ENCODE assay signal across 15 cellular contexts in genomic region chr11:79447039-79447438, GRCh38.
"Had no signal": no experiment of that assay in that cellular context is flagged by ENCODE, and none has a peak within 500 bp of the region (broad histone marks: within the 10 kb centered on the region; RNA-seq: fewer than 3 reads in every experiment).

No MANE protein-coding gene starts in this region.

- H3K27ac ChIP-seq: adrenal gland, cardiac muscle cell, gastroesophageal sphincter, neural progenitor cell, parathyroid adenoma, thyroid gland, uterus had no signal

- H3K79me2 ChIP-seq: parathyroid adenoma had no signal

- ATAC-seq: gastroesophageal sphincter had no signal

- H3K4me3 Mint-ChIP-seq: neural progenitor cell; stimulated activated naive B cell treated with anti-CD40 and anti-IgM and Interleukin-4, amounts not matched to agents 10 μg/mL and 1 μg/mL and 100 μg/mL, for 72 hours had no signal

- H3K36me3 Mint-ChIP-seq: neural progenitor cell had no signal

- H3K27me3 ChIP-seq: thyroid gland had no signal

- H2AFZ ChIP-seq: neural progenitor cell, parathyroid adenoma had no signal

- H3K36me3 ChIP-seq: adrenal gland, cardiac muscle cell, gastroesophageal sphincter, neural progenitor cell, thyroid gland, uterus had no signal

- H3K4me2 ChIP-seq: neural progenitor cell had no signal

- H3K4me3 ChIP-seq: adrenal gland, cardiac muscle cell, gastroesophageal sphincter, lung, neural progenitor cell, thyroid gland, uterus had no signal

- DNase-seq: activated CD4-positive, alpha-beta T cell treated with anti-CD3 and anti-CD28 coated beads for 1 hour; activated CD4-positive, alpha-beta T cell treated with anti-CD3 and anti-CD28 coated beads, Interleukin-2, amount 50 U/mL, for 4 hours; activated naive CD4-positive, alpha-beta T cell treated with anti-CD3 and anti-CD28 coated beads, Interleukin-2, amount 50 U/mL, for 16 hours; adrenal gland; erythroblast; retina; stimulated activated naive B cell treated with anti-CD40 and anti-IgM and Interleukin-4, amounts not matched to agents 10 μg/mL and 1 μg/mL and 100 μg/mL, for 72 hours; T1000; thyroid gland; uterus had no signal

- H3K27ac Mint-ChIP-seq: neural progenitor cell; stimulated activated naive B cell treated with anti-CD40 and anti-IgM and Interleukin-4, amounts not matched to agents 10 μg/mL and 1 μg/mL and 100 μg/mL, for 72 hours had no signal

- H3K9me3 Mint-ChIP-seq: neural progenitor cell had no signal

- H3K4me1 ChIP-seq: adrenal gland, gastroesophageal sphincter, parathyroid adenoma, thyroid gland, uterus had no signal
